Comparison of ENCODE assay signal across 8 cellular contexts in genomic region chr2:241701405-241702154, GRCh38. TPM values are rescaled to one million over a fixed set of nuclear protein-coding genes. Genes with fewer than 3 reads are reported as not detected.
A peak's percentile ranks its signal among the peaks of the same experiment; 100 is the strongest.
DNase-seq lines count a peak whose midpoint lies in the region; ATAC-seq, FAIRE-seq and TF ChIP-seq lines count a peak whose summit lies in the region.

ING5 (plus strand) TSS chr2:241702039; CDS start chr2:241702066, 27 bp downstream.

- H3K4me1 ChIP-seq in keratinocyte (ENCODE audit: control insufficient read depth, extremely low read depth, insufficient read depth, low read length): no peaks in the 10 kb centered on the region

- H3K9ac ChIP-seq in keratinocyte (ENCODE audit: control insufficient read depth, extremely low read depth, insufficient read depth, low read length): peak within 1 kb of the TSS; percentile 89

- dilution Hi-C loops in keratinocyte (cut with MboI; ENCODE audit: extremely low pct_ligation_motif_present, low sequenced_read_pairs): no loop called here

- no peaks in the 10 kb centered on the region for H4K20me1 ChIP-seq in keratinocyte (ENCODE audit: control insufficient read depth, extremely low read depth, insufficient read depth, low read length)

- peak within 1 kb of the TSS; percentile 46 for H2AFZ ChIP-seq in keratinocyte (ENCODE audit: control insufficient read depth, low read length)

- peak within 1 kb of the TSS; percentile 94 for H3K4me2 ChIP-seq in keratinocyte (ENCODE audit: control insufficient read depth, extremely low read depth, insufficient read depth, low read depth, low read length)

- peak within 1 kb of the TSS; percentile 80 to 85 (median 85) for H3K4me3 ChIP-seq in keratinocyte (ENCODE audit: control insufficient read depth in 2 of 3, extremely low read depth in 1 of 3, insufficient read depth in 2 of 3, low read depth in 1 of 3, low read length in 3 of 3)

- FAIRE-seq in keratinocyte (lab: Jason Lieb, UNC): no peak

- no peaks in the 10 kb centered on the region for H3K9me3 ChIP-seq in keratinocyte (ENCODE audit: control insufficient read depth, low read depth, low read length)

- H3K27ac ChIP-seq in keratinocyte (ENCODE audit: control insufficient read depth, insufficient read depth, low read length): peak within 1 kb of the TSS; percentile 82

- H3K36me3 ChIP-seq in keratinocyte (ENCODE audit: control insufficient read depth in 2 of 2, extremely low read depth in 1 of 2, insufficient read depth in 2 of 2, low read length in 2 of 2): peaks cover 4 to 12% of the 10 kb centered on the region in 2 experiments

- H3K27me3 ChIP-seq in keratinocyte (ENCODE audit: control insufficient read depth, extremely low read depth, insufficient read depth, low read length): no peaks in the 10 kb centered on the region

- H3K9me1 ChIP-seq in keratinocyte (ENCODE audit: control insufficient read depth, extremely low read depth, insufficient read depth, low read length): no peaks in the 10 kb centered on the region

- ATAC-seq in GM19035 (IDR thresholded peaks at IDR 0.05; ENCODE audit: unreplicated experiment) (peak; percentile 58), HG03280 (IDR thresholded peaks at IDR 0.05; ENCODE audit: unreplicated experiment) (peak; percentile 58)
- peak; percentile 71 to 75 for ATAC-seq in activated CD4-positive, CD25-positive, alpha-beta regulatory T cell treated with anti-CD3 and anti-CD28 coated beads, Interleukin-2, amount 50 U/mL, for 24 hours

- DNase-seq in AG09319 (ENCODE audit: extremely low read depth, low read depth) (peak; percentile 80), NCI-H446 (lab: John Stamatoyannopoulos, UW) (peak; percentile 84 to 93), keratinocyte (ENCODE audit: low read depth, low spot score) (peak; percentile 42)
- peak; percentile 93 for DNase-seq in central memory CD4-positive, alpha-beta T cell
- peak; percentile 92 to 97 (median 92) for DNase-seq in stimulated activated CD4-positive, alpha-beta T cell treated with anti-CD3 and anti-CD28 coated beads, Interleukin-12 subunit alpha, Interleukin-12 subunit beta, amount 100 ng/mL, for 48 hours (ENCODE audit: low read depth in 2 of 3, low spot score in 1 of 3)

- peaks cover 9% of the 10 kb centered on the region for H3K79me2 ChIP-seq in keratinocyte (ENCODE audit: control insufficient read depth, insufficient read depth, low read length)

- TF ChIP-seq CTCF in AG09319 (IDR thresholded peaks at IDR 0.05; ENCODE audit: low read depth, low read length) (no peak), keratinocyte (optimal IDR thresholded peaks at IDR 0.05 in 1 of 3, IDR thresholded peaks at IDR 0.05 in 1 of 3, conservative IDR thresholded peaks at IDR 0.05 in 1 of 3; ENCODE audit: extremely low read depth in 1 of 3, insufficient read depth in 2 of 3, low read length in 3 of 3) (peak in 1 of 3 experiments; percentile 3)

RNA-seq across cellular contexts. Expression of gene ING5, which starts in this region (rescaled TPM):
- 17.3 to 21.1 TPM (median 19.1 TPM) in 3 replicates for polyA plus RNA-seq in keratinocyte
- 22.5 TPM for polyA plus RNA-seq in keratinocyte (2011; ENCODE audit: low read depth)
- 11.5 and 12.4 TPM in 2 replicates for polyA plus RNA-seq in keratinocyte (2011; cell fraction: cytosol; rRNA removed)
- polyA plus RNA-seq in keratinocyte (2011; cell fraction: nucleus; rRNA removed): 51.0 and 60.7 TPM in 2 replicates
- 13.0 and 15.6 TPM in 2 replicates for polyA plus RNA-seq in keratinocyte (2012; ENCODE audit: low replicate concordance)
- polyA minus RNA-seq in keratinocyte: 20.9 to 25.1 TPM (median 22.4 TPM) in 3 replicates
- 7.1 TPM for polyA minus RNA-seq in keratinocyte (2011; cell fraction: cytosol; rRNA and poly(A)+ RNA removed)
- polyA minus RNA-seq in keratinocyte (2011; cell fraction: nucleus; rRNA and poly(A)+ RNA removed): 7.8 and 11.6 TPM in 2 replicates

Comparison
In these comparisons a context has a peak if more than half of its experiments do, and no peak if none do; other contexts are left out.
1. Peak in every context shown above with its lines: DNase-seq, ATAC-seq, H3K4me3 ChIP-seq and H3K27ac ChIP-seq.
2. DNase-seq: peak in every context shown above with its lines; median percentile 93 in central memory CD4-positive, alpha-beta T cell; 92 in stimulated activated CD4-positive, alpha-beta T cell treated with anti-CD3 and anti-CD28 coated beads, Interleukin-12 subunit alpha, Interleukin-12 subunit beta, amount 100 ng/mL, for 48 hours; 88 in NCI-H446; 80 in AG09319; 42 in keratinocyte.